ENCODE assay signal across 24 cellular contexts in genomic region chr6:5192135-5192794, GRCh38.
"Had no signal": no experiment of that assay in that cellular context is flagged by ENCODE, and none has a peak within 500 bp of the region (broad histone marks: within the 10 kb centered on the region; RNA-seq: fewer than 3 reads in every experiment).

No MANE protein-coding gene starts in this region.

- H3K27ac ChIP-seq: colonic mucosa, esophagus muscularis mucosa, right lobe of liver, testis, upper lobe of left lung, VCaP had no signal

- ATAC-seq: effector memory CD8-positive, alpha-beta T cell; left ventricle myocardium superior; natural killer cell treated with Interleukin-12 subunit alpha and Interleukin-12 subunit beta and Interleukin-15 and Interleukin-18, amount 100 ng/mL, for 72 hours; right lobe of liver; stimulated activated memory B cell treated with anti-CD40 and anti-IgM and Interleukin-4, amounts not matched to agents 10 μg/mL and 1 μg/mL and 100 μg/mL, for 72 hours had no signal

- H3K36me3 Mint-ChIP-seq: natural killer cell treated with Interleukin-12 subunit alpha and Interleukin-12 subunit beta and Interleukin-15 and Interleukin-18, amount 100 ng/mL, for 72 hours had no signal

- DNase-seq: activated CD4-positive, alpha-beta T cell treated with anti-CD3 and anti-CD28 coated beads, Interleukin-2, amount 10 ng/mL, durations not matched to agents 7 days and 5 days; activated CD4-positive, CD25-positive, alpha-beta regulatory T cell treated with anti-CD3 and anti-CD28 coated beads, Interleukin-2, amount 50 U/mL, for 72 hours; activated gamma-delta T cell treated with Interleukin-2 at 50 U/mL for 16 hours; activated T-cell treated with anti-CD3 and anti-CD28 coated beads, Interleukin-2, amount 50 U/mL, for 1 hour; anterior cingulate cortex; central memory CD4-positive, alpha-beta T cell; colonic mucosa; dorsolateral prefrontal cortex; effector memory CD8-positive, alpha-beta T cell; glutamatergic neuron; hippocampal formation; left ventricle myocardium superior; mammary epithelial cell; right lobe of liver; small intestine; stimulated activated CD4-positive, alpha-beta T cell treated with anti-CD3 and anti-CD28 coated beads, Interleukin-2, amount 100 ng/mL, for 24 hours; testis had no signal

- H3K27me3 ChIP-seq: colonic mucosa, dorsolateral prefrontal cortex, esophagus muscularis mucosa, right lobe of liver, testis, upper lobe of left lung had no signal

- H3K4me3 Mint-ChIP-seq: activated CD4-positive, alpha-beta T cell treated with anti-CD3 and anti-CD28 coated beads, Interleukin-2, amount 10 ng/mL, durations not matched to agents 7 days and 5 days; activated naive CD4-positive, alpha-beta T cell treated with anti-CD3 and anti-CD28 coated beads, Interleukin-2, amount 50 U/mL, for 24 hours; brain; effector memory CD8-positive, alpha-beta T cell; natural killer cell treated with Interleukin-12 subunit alpha and Interleukin-12 subunit beta and Interleukin-15 and Interleukin-18, amount 100 ng/mL, for 72 hours; stimulated activated memory B cell treated with anti-CD40 and anti-IgM and Interleukin-4, amounts not matched to agents 10 μg/mL and 1 μg/mL and 100 μg/mL, for 72 hours had no signal

- H3K4me1 ChIP-seq: colonic mucosa, testis had no signal

- H3K9me3 ChIP-seq: colonic mucosa, esophagus muscularis mucosa, right lobe of liver, testis, upper lobe of left lung had no signal

- H3K36me3 ChIP-seq: colonic mucosa, esophagus muscularis mucosa, right lobe of liver, upper lobe of left lung had no signal

- H3K4me3 ChIP-seq: colonic mucosa, dorsolateral prefrontal cortex, esophagus muscularis mucosa, right lobe of liver, testis, upper lobe of left lung had no signal

- H3K27ac Mint-ChIP-seq: activated CD4-positive, alpha-beta T cell treated with anti-CD3 and anti-CD28 coated beads, Interleukin-2, amount 10 ng/mL, durations not matched to agents 7 days and 5 days; activated naive CD4-positive, alpha-beta T cell treated with anti-CD3 and anti-CD28 coated beads, Interleukin-2, amount 50 U/mL, for 24 hours; natural killer cell treated with Interleukin-12 subunit alpha and Interleukin-12 subunit beta and Interleukin-15 and Interleukin-18, amount 100 ng/mL, for 72 hours; stimulated activated memory B cell treated with anti-CD40 and anti-IgM and Interleukin-4, amounts not matched to agents 10 μg/mL and 1 μg/mL and 100 μg/mL, for 72 hours had no signal

- H3K27me3 Mint-ChIP-seq: activated CD4-positive, alpha-beta T cell treated with anti-CD3 and anti-CD28 coated beads, Interleukin-2, amount 10 ng/mL, durations not matched to agents 7 days and 5 days; activated naive CD4-positive, alpha-beta T cell treated with anti-CD3 and anti-CD28 coated beads, Interleukin-2, amount 50 U/mL, for 24 hours; effector memory CD8-positive, alpha-beta T cell; natural killer cell treated with Interleukin-12 subunit alpha and Interleukin-12 subunit beta and Interleukin-15 and Interleukin-18, amount 100 ng/mL, for 72 hours; stimulated activated memory B cell treated with anti-CD40 and anti-IgM and Interleukin-4, amounts not matched to agents 10 μg/mL and 1 μg/mL and 100 μg/mL, for 72 hours had no signal

- H3K4me1 Mint-ChIP-seq: activated CD4-positive, alpha-beta T cell treated with anti-CD3 and anti-CD28 coated beads, Interleukin-2, amount 10 ng/mL, durations not matched to agents 7 days and 5 days; stimulated activated memory B cell treated with anti-CD40 and anti-IgM and Interleukin-4, amounts not matched to agents 10 μg/mL and 1 μg/mL and 100 μg/mL, for 72 hours had no signal

- H3K9me3 Mint-ChIP-seq: activated naive CD4-positive, alpha-beta T cell treated with anti-CD3 and anti-CD28 coated beads, Interleukin-2, amount 50 U/mL, for 24 hours; effector memory CD8-positive, alpha-beta T cell; natural killer cell treated with Interleukin-12 subunit alpha and Interleukin-12 subunit beta and Interleukin-15 and Interleukin-18, amount 100 ng/mL, for 72 hours; stimulated activated memory B cell treated with anti-CD40 and anti-IgM and Interleukin-4, amounts not matched to agents 10 μg/mL and 1 μg/mL and 100 μg/mL, for 72 hours had no signal
